In genomic region chr20:815914-816606, GRCh38 we compare ENCODE assay signal across 8 cellular contexts. TPM values are rescaled to one million over a fixed set of nuclear protein-coding genes. Genes with fewer than 3 reads are reported as not detected.
DNase-seq lines count a peak whose midpoint lies in the region; ATAC-seq, FAIRE-seq and TF ChIP-seq lines count a peak whose summit lies in the region.

No MANE protein-coding gene starts in this region.

- no peak overlapping the region for H3K4me3 ChIP-seq in left ventricle myocardium inferior
- H3K4me3 ChIP-seq in retinal pigment epithelial cell (ENCODE audit: low read length): no peak overlapping the region

- no peak overlapping the region for H3K27ac Mint-ChIP-seq in activated naive CD4-positive, alpha-beta T cell treated with anti-CD3 and anti-CD28 coated beads, Interleukin-2, amount 50 U/mL, for 72 hours

- FAIRE-seq in G401.6 (lab: Jason Lieb, UNC): peak; percentile 88

- H3K9me3 ChIP-seq in left ventricle myocardium inferior (replicated peaks): no peaks in the 10 kb centered on the region

- ATAC-seq in activated naive CD4-positive, alpha-beta T cell treated with anti-CD3 and anti-CD28 coated beads, Interleukin-2, amount 50 U/mL, for 72 hours: peak; percentile 46 to 52
- no peak for ATAC-seq in GM21526 (IDR thresholded peaks at IDR 0.05; ENCODE audit: low FRiP score, unreplicated experiment)
- no peak for ATAC-seq in GM21367 (IDR thresholded peaks at IDR 0.05; ENCODE audit: unreplicated experiment)

- intact Hi-C loops in left ventricle myocardium inferior (cut with micrococcal nuclease): loop anchor here (5.0 kb wide), 1 partner anchor 141 kb away; no protein-coding TSS in a partner anchor

- no peaks in the 10 kb centered on the region for H3K9me3 Mint-ChIP-seq in activated naive CD4-positive, alpha-beta T cell treated with anti-CD3 and anti-CD28 coated beads, Interleukin-2, amount 50 U/mL, for 72 hours

- H3K27me3 ChIP-seq in left ventricle myocardium inferior (ENCODE audit: low read depth): peaks cover 51% of the 10 kb centered on the region

- DNase-seq in MV-4-11 (lab: John Stamatoyannopoulos, UW) (peak; percentile 53), SKM-1 (lab: John Stamatoyannopoulos, UW; ENCODE audit: unreplicated experiment) (peak; percentile 5), left ventricle myocardium inferior (peak; percentile 46), retinal pigment epithelial cell (ENCODE audit: low read depth) (no peak)
- peak; percentile 62 to 63 for DNase-seq in activated naive CD4-positive, alpha-beta T cell treated with anti-CD3 and anti-CD28 coated beads, Interleukin-2, amount 50 U/mL, for 72 hours (ENCODE audit: low spot score in 2 of 2)

- H3K36me3 ChIP-seq in left ventricle myocardium inferior: no peaks in the 10 kb centered on the region

- peak; percentile 99 for TF ChIP-seq CTCF in left ventricle myocardium inferior (IDR thresholded peaks at IDR 0.05; ENCODE audit: borderline replicate concordance)
- TF ChIP-seq CTCF in retinal pigment epithelial cell (conservative IDR thresholded peaks at IDR 0.05; ENCODE audit: low read depth, low read length): peak; percentile 99

- no peaks in the 10 kb centered on the region for H3K36me3 Mint-ChIP-seq in activated naive CD4-positive, alpha-beta T cell treated with anti-CD3 and anti-CD28 coated beads, Interleukin-2, amount 50 U/mL, for 72 hours

- peaks cover 6% of the 10 kb centered on the region for H3K4me1 ChIP-seq in left ventricle myocardium inferior

- no peak overlapping the region for H3K27ac ChIP-seq in left ventricle myocardium inferior (replicated peaks)

RNA-seq across cellular contexts. Expression of gene FAM110A, which starts 17.5 kb away (rescaled TPM):
- total RNA-seq in activated naive CD4-positive, alpha-beta T cell treated with anti-CD3 and anti-CD28 coated beads, Interleukin-2, amount 50 U/mL, for 72 hours: 10 to 100 TPM; 12.0 to 25.7 TPM
- total RNA-seq in left ventricle myocardium inferior: 2.0 TPM

RNA-seq across cellular contexts. Expression of gene SLC52A3, which starts 47.8 kb away (rescaled TPM):
- total RNA-seq in activated naive CD4-positive, alpha-beta T cell treated with anti-CD3 and anti-CD28 coated beads, Interleukin-2, amount 50 U/mL, for 72 hours: not detected
- total RNA-seq in left ventricle myocardium inferior: 2.3 TPM

Comparison
In these comparisons a context has a peak if more than half of its experiments do, and no peak if none do; other contexts are left out.
1. ATAC-seq: peak in activated naive CD4-positive, alpha-beta T cell treated with anti-CD3 and anti-CD28 coated beads, Interleukin-2, amount 50 U/mL, for 72 hours (2 of 2); none in GM21526 (single experiment) and GM21367 (single experiment).